Comparison of ENCODE assay signal across 20 cellular contexts in the genomic region with DNA sequence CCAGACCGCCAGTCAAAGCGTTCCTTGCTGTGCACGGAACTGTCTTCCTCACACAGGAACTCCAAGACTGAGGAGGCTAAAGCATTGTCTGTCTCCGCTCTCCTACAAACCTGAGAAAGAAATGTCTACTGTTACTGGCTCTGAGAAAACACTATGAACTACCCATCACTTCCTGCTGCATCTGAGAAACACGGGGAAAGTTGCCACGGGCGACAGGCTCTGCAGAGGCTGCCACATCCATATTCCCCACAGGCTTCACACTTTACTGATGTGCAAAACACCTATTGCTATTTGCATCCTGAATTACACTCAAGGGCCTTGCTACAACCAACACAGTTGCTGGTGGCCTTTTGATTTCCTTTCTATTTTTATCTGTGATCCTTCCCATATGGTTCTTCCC. TPM values are rescaled to one million over a fixed set of nuclear protein-coding genes. Genes with fewer than 3 reads are reported as not detected.
DNase-seq lines count a peak whose midpoint lies in the region; ATAC-seq and TF ChIP-seq lines count a peak whose summit lies in the region.
"Had no signal": no experiment of that assay in that cellular context is flagged by ENCODE, and none has a peak within 500 bp of the region (broad histone marks: within the 10 kb centered on the region; RNA-seq: fewer than 3 reads in every experiment).

No MANE protein-coding gene starts in this region.

- peaks cover 8% of the 10 kb centered on the region for H3K4me1 Mint-ChIP-seq in Calu3 (ENCODE audit: low read depth, unreplicated experiment)
- H3K4me1 Mint-ChIP-seq: activated B cell treated with CpG ODN at 0.5 μM for 24 hours had no signal

- intact Hi-C loops in Calu3 (cut with micrococcal nuclease; ENCODE audit: unreplicated experiment) (no loop called here), Panc1 (cut with micrococcal nuclease; ENCODE audit: unreplicated experiment) (no loop called here), esophagus muscularis mucosa (cut with DNase I) (no loop called here), sigmoid colon (cut with DNase I) (no loop called here), uterus (cut with DNase I; ENCODE audit: low total_unique reads) (no loop called here), A673 (cut with micrococcal nuclease; ENCODE audit: unreplicated experiment) (no loop called here)

- H3K27ac Mint-ChIP-seq in Calu3 (ENCODE audit: unreplicated experiment): peak overlapping the region; percentile 36
- H3K27ac Mint-ChIP-seq: activated B cell treated with CpG ODN at 0.5 μM for 24 hours; activated CD8-positive, alpha-beta T cell treated with anti-CD3 and anti-CD28 coated beads, Interleukin-2, amount 10 ng/mL, durations not matched to agents 7 days and 5 days; activated naive CD8-positive, alpha-beta T cell treated with anti-CD3 and anti-CD28 coated beads, Interleukin-2, amount 10 ng/mL, durations not matched to agents 7 days and 5 days; activated T-cell treated with anti-CD3 and anti-CD28 coated beads, Interleukin-2, amount 50 U/mL, for 72 hours had no signal

- H3K36me3 Mint-ChIP-seq in Calu3 (ENCODE audit: insufficient read depth, unreplicated experiment): peaks cover 6% of the 10 kb centered on the region
- H3K36me3 Mint-ChIP-seq: activated naive CD8-positive, alpha-beta T cell treated with anti-CD3 and anti-CD28 coated beads, Interleukin-2, amount 10 ng/mL, durations not matched to agents 7 days and 5 days; CD4-positive, CD25-positive, alpha-beta regulatory T cell had no signal

- no peak overlapping the region for H3K4me3 Mint-ChIP-seq in Calu3 (ENCODE audit: low read depth, unreplicated experiment)
- H3K4me3 Mint-ChIP-seq: activated B cell treated with CpG ODN at 0.5 μM for 24 hours; activated CD8-positive, alpha-beta T cell treated with anti-CD3 and anti-CD28 coated beads, Interleukin-2, amount 10 ng/mL, durations not matched to agents 7 days and 5 days; activated naive CD8-positive, alpha-beta T cell treated with anti-CD3 and anti-CD28 coated beads, Interleukin-2, amount 10 ng/mL, durations not matched to agents 7 days and 5 days; activated T-cell treated with anti-CD3 and anti-CD28 coated beads, Interleukin-2, amount 50 U/mL, for 72 hours had no signal

- in situ Hi-C loops in Panc1 (cut with HindIII; ENCODE audit: low pct_unique_long_range_greater_than_20kb, low sequenced_read_pairs): no loop called here

- TF ChIP-seq EP300 in esophagus muscularis mucosa (IDR thresholded peaks at IDR 0.05) (no peak), sigmoid colon (IDR thresholded peaks at IDR 0.05) (no peak)

- H3K4me3 ChIP-seq in Panc1 (ENCODE audit: low read depth in 2 of 2, low read length in 2 of 2) (no peak overlapping the region), esophagus muscularis mucosa (no peak overlapping the region), sigmoid colon (no peak overlapping the region), uterus (no peak overlapping the region), A673 (ENCODE audit: low read depth, low read length, poor library complexity, severe bottlenecking) (no peak overlapping the region)
- H3K4me3 ChIP-seq: breast epithelium, left ventricle myocardium inferior had no signal

- peaks cover 82% of the 10 kb centered on the region for H3K4me1 ChIP-seq in Panc1 (ENCODE audit: control insufficient read depth, insufficient read depth, low read length)
- H3K4me1 ChIP-seq in esophagus muscularis mucosa: peaks cover 20 to 77% (median 71%) of the 10 kb centered on the region in 4 donors
- H3K4me1 ChIP-seq in sigmoid colon: peaks cover 0 to 76% (median 68%) of the 10 kb centered on the region in 4 donors
- peaks cover 0 to 1% of the 10 kb centered on the region in 2 donors for H3K4me1 ChIP-seq in uterus
- peaks cover 15% of the 10 kb centered on the region for H3K4me1 ChIP-seq in A673 (ENCODE audit: insufficient read depth, low read length, poor library complexity, severe bottlenecking)
- H3K4me1 ChIP-seq: breast epithelium had no signal

- H3K36me3 ChIP-seq in Panc1 (ENCODE audit: control insufficient read depth, insufficient read depth, low read length) (no peaks in the 10 kb centered on the region), esophagus muscularis mucosa (no peaks in the 10 kb centered on the region), sigmoid colon (no peaks in the 10 kb centered on the region), uterus (no peaks in the 10 kb centered on the region), A673 (ENCODE audit: insufficient read depth, low read length, poor library complexity, severe bottlenecking) (no peaks in the 10 kb centered on the region)
- H3K36me3 ChIP-seq: breast epithelium, left ventricle myocardium inferior had no signal

- peak overlapping the region; percentile 69 for H3K27ac ChIP-seq in Panc1 (ENCODE audit: low read length)
- peak overlapping the region; percentile 13 to 89 (median 74) for H3K27ac ChIP-seq in esophagus muscularis mucosa (replicated peaks in 1 of 4)
- peak overlapping the region in 3 of 4 donors; percentile 21 to 89 (median 87) for H3K27ac ChIP-seq in sigmoid colon
- no peak overlapping the region for H3K27ac ChIP-seq in uterus
- H3K27ac ChIP-seq in A673 (ENCODE audit: low read depth, low read length, poor library complexity, severe bottlenecking): no peak overlapping the region
- H3K27ac ChIP-seq: breast epithelium, left ventricle myocardium inferior had no signal

- BruUV-seq in Calu3 (replicated peaks; lab: Mats Ljungman, UMichigan) (no TSS peak), Panc1 (replicated peaks; lab: Mats Ljungman, UMichigan) (TSS peak; percentile 31), A673 (replicated peaks; lab: Mats Ljungman, UMichigan) (no TSS peak)

- ATAC-seq in Panc1: no peak
- no peak for ATAC-seq in GM21367 (IDR thresholded peaks at IDR 0.05; ENCODE audit: unreplicated experiment)
- ATAC-seq: activated CD8-positive, alpha-beta T cell treated with anti-CD3 and anti-CD28 coated beads, Interleukin-2, amount 10 ng/mL, durations not matched to agents 7 days and 5 days; activated T-cell treated with anti-CD3 and anti-CD28 coated beads, Interleukin-2, amount 50 U/mL, for 72 hours; esophagus mucosa; HepG2 had no signal

- 73% methylated on average over 7 of the region's 7 CpGs for WGBS in esophagus muscularis mucosa
- 76 to 83% methylated on average over 7 of the region's 7 CpGs for WGBS in sigmoid colon, 2 donors

- H3K9me3 ChIP-seq in Panc1 (ENCODE audit: control insufficient read depth, insufficient read depth, low read depth, low read length) (no peaks in the 10 kb centered on the region), esophagus muscularis mucosa (no peaks in the 10 kb centered on the region), sigmoid colon (no peaks in the 10 kb centered on the region), uterus (no peaks in the 10 kb centered on the region), A673 (ENCODE audit: low read depth, low read length, poor library complexity, severe bottlenecking) (no peaks in the 10 kb centered on the region)
- H3K9me3 ChIP-seq: breast epithelium, left ventricle myocardium inferior had no signal

- TF ChIP-seq CTCF in Calu3 (IDR thresholded peaks at IDR 0.05; ENCODE audit: unreplicated experiment) (no peak), Panc1 (IDR thresholded peaks at IDR 0.05) (no peak), esophagus muscularis mucosa (IDR thresholded peaks at IDR 0.05) (no peak), sigmoid colon (IDR thresholded peaks at IDR 0.05) (no peak), uterus (IDR thresholded peaks at IDR 0.05) (no peak), A673 (conservative IDR thresholded peaks at IDR 0.05; ENCODE audit: low read depth, low read length) (no peak)

- no peaks in the 10 kb centered on the region for H3K27me3 Mint-ChIP-seq in Calu3 (ENCODE audit: unreplicated experiment)
- H3K27me3 Mint-ChIP-seq: activated naive CD8-positive, alpha-beta T cell treated with anti-CD3 and anti-CD28 coated beads, Interleukin-2, amount 10 ng/mL, durations not matched to agents 7 days and 5 days; CD4-positive, CD25-positive, alpha-beta regulatory T cell had no signal

- CTCF ChIA-PET in Calu3 (lab: Charles Lee): no interaction called here
- CTCF ChIA-PET in Panc1 (lab: Charles Lee): interaction anchor here (0.7 kb wide), 1 partner anchor 52 kb away, joined by 6 read pairs; no protein-coding TSS in a partner anchor
- CTCF ChIA-PET in A673 (lab: Charles Lee): no interaction called here

- POLR2A ChIA-PET in Panc1 (lab: Charles Lee) (no interaction called here), A673 (lab: Charles Lee; ENCODE audit: low non-redundant PET) (no interaction called here)

- H3K27me3 ChIP-seq in Panc1 (ENCODE audit: control insufficient read depth, insufficient read depth, low read length): no peaks in the 10 kb centered on the region
- no peaks in the 10 kb centered on the region for H3K27me3 ChIP-seq in esophagus muscularis mucosa
- H3K27me3 ChIP-seq in sigmoid colon: no peaks in the 10 kb centered on the region
- H3K27me3 ChIP-seq in uterus: no peaks in the 10 kb centered on the region
- no peaks in the 10 kb centered on the region for H3K27me3 ChIP-seq in A673 (replicated peaks; ENCODE audit: insufficient read depth, low read depth, low read length, poor library complexity)
- H3K27me3 ChIP-seq: breast epithelium had no signal

- no peaks in the 10 kb centered on the region for H3K9me3 Mint-ChIP-seq in Calu3 (ENCODE audit: low read depth, unreplicated experiment)
- H3K9me3 Mint-ChIP-seq: activated B cell treated with CpG ODN at 0.5 μM for 24 hours; activated naive CD8-positive, alpha-beta T cell treated with anti-CD3 and anti-CD28 coated beads, Interleukin-2, amount 10 ng/mL, durations not matched to agents 7 days and 5 days; activated T-cell treated with anti-CD3 and anti-CD28 coated beads, Interleukin-2, amount 50 U/mL, for 72 hours; CD4-positive, CD25-positive, alpha-beta regulatory T cell had no signal

- DNase-seq in Calu3 (no peak), Panc1 (ENCODE audit: low read depth, low spot score) (no peak), esophagus muscularis mucosa (ENCODE audit: extremely low spot score) (no peak), sigmoid colon (no peak), uterus (no peak), A673 (ENCODE audit: low spot score) (no peak)
- DNase-seq: activated B cell treated with CpG ODN at 0.5 μM for 24 hours; activated CD8-positive, alpha-beta T cell treated with anti-CD3 and anti-CD28 coated beads, Interleukin-2, amount 10 ng/mL, durations not matched to agents 7 days and 5 days; activated naive CD8-positive, alpha-beta T cell treated with anti-CD3 and anti-CD28 coated beads, Interleukin-2, amount 10 ng/mL, durations not matched to agents 7 days and 5 days; activated T-cell treated with anti-CD3 and anti-CD28 coated beads, Interleukin-2, amount 50 U/mL, for 72 hours; CD4-positive, CD25-positive, alpha-beta regulatory T cell; DMS79 treated with DMSO at 0.1 percent for 48 hours; left ventricle myocardium inferior; NCI-H1694 treated with DMSO at 0.1 percent for 48 hours; NCI-H446 treated with DMSO at 0.1 percent for 48 hours; Right ventricle myocardium superior had no signal

- no peak for TF ChIP-seq POLR2A in esophagus muscularis mucosa (IDR thresholded peaks at IDR 0.05; ENCODE audit: low read depth)
- no peak for TF ChIP-seq POLR2A in sigmoid colon (IDR thresholded peaks at IDR 0.05)
- no peak for TF ChIP-seq POLR2A in uterus (IDR thresholded peaks at IDR 0.05)

RNA-seq across cellular contexts. Expression of gene AFAP1, which starts 59.0 kb away (rescaled TPM):
- 37.9 and 40.1 TPM in 2 replicates for total RNA-seq in Calu3 (2022)
- total RNA-seq in Panc1 (2021; ENCODE audit: unreplicated experiment): 94.7 TPM
- 90.7 TPM for polyA plus RNA-seq in Panc1 (2012; ENCODE audit: insufficient read length)
- 10 to 100 TPM; 37.8 to 71.3 (median 50.9) TPM for total RNA-seq in esophagus muscularis mucosa
- 10 to 100 TPM; 24.0 to 51.3 (median 38.2) TPM for total RNA-seq in sigmoid colon
- polyA plus RNA-seq in sigmoid colon: 10 to 100 TPM in 1 of 3 donors, 1 to 10 TPM in 2; 7.6 to 14.5 (median 9.6) TPM
- total RNA-seq in uterus: 10 to 100 TPM in 2 of 4 donors, 1 to 10 TPM in 2; 8.2 to 55.0 (median 28.9) TPM
- 42.6 and 42.9 TPM in 2 replicates for total RNA-seq in A673 (2021)

Comparison
In these comparisons a context has a peak if more than half of its experiments do, and no peak if none do; other contexts are left out.
1. H3K27ac ChIP-seq: peak in Panc1 (single experiment), esophagus muscularis mucosa (4 of 4) and sigmoid colon (3 of 4); none in uterus (0 of 2) and A673 (single experiment).